In the genomic region with DNA sequence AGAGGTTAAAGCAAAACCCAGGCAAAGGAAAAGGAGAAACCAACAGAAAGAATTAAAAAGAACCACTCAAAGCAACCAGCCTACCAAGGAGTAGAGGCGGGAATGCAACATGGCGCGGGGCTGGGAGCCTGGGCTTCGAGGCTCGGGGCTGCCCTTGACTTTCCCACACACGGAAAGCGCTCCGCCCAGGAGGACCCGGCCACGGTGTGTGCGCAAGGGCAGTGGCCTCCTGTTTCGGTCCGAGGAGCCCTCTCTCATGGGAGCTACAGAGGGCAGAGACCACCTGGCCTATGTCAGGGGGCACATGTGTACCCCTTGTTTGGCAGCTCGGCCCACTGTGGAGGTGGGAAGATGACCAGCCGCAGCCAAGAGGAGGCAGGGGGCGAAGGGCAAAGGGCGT, we compare ENCODE assay signal across 22 cellular contexts. TPM values are rescaled to one million over a fixed set of nuclear protein-coding genes. Genes with fewer than 3 reads are reported as not detected.
DNase-seq lines count a peak whose midpoint lies in the region; ATAC-seq and TF ChIP-seq lines count a peak whose summit lies in the region.
"Had no signal": no experiment of that assay in that cellular context is flagged by ENCODE, and none has a peak within 500 bp of the region (broad histone marks: within the 10 kb centered on the region; RNA-seq: fewer than 3 reads in every experiment).

No MANE protein-coding gene starts in this region.

- ATAC-seq in activated naive CD8-positive, alpha-beta T cell treated with anti-CD3 and anti-CD28 coated beads, Interleukin-2, amount 10 ng/mL, durations not matched to agents 7 days and 5 days (ENCODE audit: low read depth) = no peak
- ATAC-seq in HG03175 (IDR thresholded peaks at IDR 0.05; ENCODE audit: unreplicated experiment) (no peak), GM19397 (IDR thresholded peaks at IDR 0.05; ENCODE audit: unreplicated experiment) (no peak)
- ATAC-seq: HCT116 had no signal

- peaks cover 8% of the 10 kb centered on the region for H3K36me3 Mint-ChIP-seq in activated naive CD4-positive, alpha-beta T cell treated with anti-CD3 and anti-CD28 coated beads, Interleukin-2, amount 50 U/mL, for 24 hours
- peaks cover 21% of the 10 kb centered on the region for H3K36me3 Mint-ChIP-seq in activated naive CD8-positive, alpha-beta T cell treated with anti-CD3 and anti-CD28 coated beads, Interleukin-2, amount 10 ng/mL, durations not matched to agents 7 days and 5 days

- H3K4me1 ChIP-seq in muscle layer of colon (ENCODE audit: insufficient read depth, low read length) (peaks cover 14% of the 10 kb centered on the region), transverse colon (peaks cover 0 to 15% (median 9%) of the 10 kb centered on the region in 4 donors)
- H3K4me1 ChIP-seq: colonic mucosa had no signal

- intact Hi-C loops in transverse colon (cut with DNase I; ENCODE audit: low total_unique reads) = no loop called here

- H3K27me3 ChIP-seq in muscle layer of colon (ENCODE audit: control insufficient read depth in 1 of 2, insufficient read depth in 2 of 2, low read length in 2 of 2) (no peaks in the 10 kb centered on the region), transverse colon (no peaks in the 10 kb centered on the region)
- H3K27me3 ChIP-seq: colonic mucosa, MG63, SJCRH30 had no signal

- no peak overlapping the region for H3K4me3 Mint-ChIP-seq in activated naive CD4-positive, alpha-beta T cell treated with anti-CD3 and anti-CD28 coated beads, Interleukin-2, amount 50 U/mL, for 24 hours
- no peak overlapping the region for H3K4me3 Mint-ChIP-seq in activated naive CD8-positive, alpha-beta T cell treated with anti-CD3 and anti-CD28 coated beads, Interleukin-2, amount 10 ng/mL, durations not matched to agents 7 days and 5 days
- H3K4me3 Mint-ChIP-seq: brain, nephron had no signal

- POLR2A ChIA-PET in activated naive CD8-positive, alpha-beta T cell treated with anti-CD3 and anti-CD28 coated beads, Interleukin-2, amount 10 ng/mL, durations not matched to agents 7 days and 5 days (lab: Charles Lee) = no interaction called here

- TF ChIP-seq EP300 in transverse colon (IDR thresholded peaks at IDR 0.05; ENCODE audit: low read depth) = no peak

- H3K36me3 ChIP-seq in muscle layer of colon (ENCODE audit: insufficient read depth, low read length) (peaks cover 98% of the 10 kb centered on the region), transverse colon (peaks cover 0 to 96% (median 45%) of the 10 kb centered on the region in 4 donors)

- peak overlapping the region; percentile 88 for H3K27ac Mint-ChIP-seq in activated naive CD4-positive, alpha-beta T cell treated with anti-CD3 and anti-CD28 coated beads, Interleukin-2, amount 50 U/mL, for 24 hours
- peak overlapping the region; percentile 6 for H3K27ac Mint-ChIP-seq in activated naive CD8-positive, alpha-beta T cell treated with anti-CD3 and anti-CD28 coated beads, Interleukin-2, amount 10 ng/mL, durations not matched to agents 7 days and 5 days
- H3K27ac Mint-ChIP-seq: brain, nephron had no signal

- in situ Hi-C loops in transverse colon (cut with MboI; ENCODE audit: low pct_ligation_motif_present in 1 of 4, low pct_unique_long_range_greater_than_20kb in 1 of 4, low sequenced_read_pairs in 3 of 4) = loop anchor here (5.0 to 10.0 kb wide), 3 partner anchors 156 to 168 kb away; no protein-coding TSS in a partner anchor

- no peaks in the 10 kb centered on the region for H3K27me3 Mint-ChIP-seq in activated naive CD4-positive, alpha-beta T cell treated with anti-CD3 and anti-CD28 coated beads, Interleukin-2, amount 50 U/mL, for 24 hours
- no peaks in the 10 kb centered on the region for H3K27me3 Mint-ChIP-seq in activated naive CD8-positive, alpha-beta T cell treated with anti-CD3 and anti-CD28 coated beads, Interleukin-2, amount 10 ng/mL, durations not matched to agents 7 days and 5 days
- H3K27me3 Mint-ChIP-seq: brain had no signal

- DNase-seq in activated naive CD4-positive, alpha-beta T cell treated with anti-CD3 and anti-CD28 coated beads, Interleukin-2, amount 50 U/mL, for 16 hours = no peak
- no peak for DNase-seq in activated naive CD8-positive, alpha-beta T cell treated with anti-CD3 and anti-CD28 coated beads, Interleukin-2, amount 10 ng/mL, durations not matched to agents 7 days and 5 days
- DNase-seq in transverse colon (no peak), NCI-H2081 (lab: John Stamatoyannopoulos, UW) (no peak)
- DNase-seq: activated CD4-positive, CD25-positive, alpha-beta regulatory T cell; colonic mucosa; DMS53; MG63; NCI-H1694 treated with DMSO at 0.1 percent for 48 hours; NCI-H2227 treated with DMSO at 0.1 percent for 48 hours; PC-9; SJCRH30; stimulated activated CD4-positive, alpha-beta T cell treated with anti-CD3 and anti-CD28 coated beads, Interleukin-4, amount 100 ng/mL, for 24 hours had no signal

- H3K9ac ChIP-seq in muscle layer of colon (ENCODE audit: low read length) = no peak overlapping the region

- H3K9me3 ChIP-seq in muscle layer of colon (ENCODE audit: low read length) = no peaks in the 10 kb centered on the region
- H3K9me3 ChIP-seq in transverse colon = no peaks in the 10 kb centered on the region
- H3K9me3 ChIP-seq: colonic mucosa, MG63, SJCRH30 had no signal

- 90% methylated on average over 17 of the region's 17 CpGs; no CpG with 5 or more reads in 1 of the 2 donors for WGBS in transverse colon (ENCODE audit: low coverage in 1 of 2), 2 donors

- no peaks in the 10 kb centered on the region for H3K4me1 Mint-ChIP-seq in activated naive CD4-positive, alpha-beta T cell treated with anti-CD3 and anti-CD28 coated beads, Interleukin-2, amount 50 U/mL, for 24 hours
- H3K4me1 Mint-ChIP-seq in activated naive CD8-positive, alpha-beta T cell treated with anti-CD3 and anti-CD28 coated beads, Interleukin-2, amount 10 ng/mL, durations not matched to agents 7 days and 5 days = peaks cover 3% of the 10 kb centered on the region
- H3K4me1 Mint-ChIP-seq: brain, nephron had no signal

- no peak for TF ChIP-seq POLR2A in transverse colon (IDR thresholded peaks at IDR 0.05)

- H3K27ac ChIP-seq in muscle layer of colon (ENCODE audit: low read depth, low read length) (peak overlapping the region; percentile 31), transverse colon (peak overlapping the region in 3 of 4 donors; percentile 5 to 76 (median 70))
- H3K27ac ChIP-seq: colonic mucosa, PC-9, SJCRH30, skin epidermis had no signal

- H3K4me3 ChIP-seq in muscle layer of colon (ENCODE audit: low read depth in 1 of 2, low read length in 2 of 2) (no peak overlapping the region), transverse colon (no peak overlapping the region)
- H3K4me3 ChIP-seq: colonic mucosa, lung, MG63, PC-9, SJCRH30, skin epidermis had no signal

- no peaks in the 10 kb centered on the region for H3K9me3 Mint-ChIP-seq in activated naive CD4-positive, alpha-beta T cell treated with anti-CD3 and anti-CD28 coated beads, Interleukin-2, amount 50 U/mL, for 24 hours
- H3K9me3 Mint-ChIP-seq in activated naive CD8-positive, alpha-beta T cell treated with anti-CD3 and anti-CD28 coated beads, Interleukin-2, amount 10 ng/mL, durations not matched to agents 7 days and 5 days = no peaks in the 10 kb centered on the region
- H3K9me3 Mint-ChIP-seq: brain, nephron had no signal

- no peak for TF ChIP-seq CTCF in transverse colon (IDR thresholded peaks at IDR 0.05)

RNA-seq across cellular contexts. Expression of a gene that starts 55.9 kb away (rescaled TPM):
- 10 to 100 TPM; 38.4 to 40.9 TPM for total RNA-seq in activated naive CD8-positive, alpha-beta T cell treated with anti-CD3 and anti-CD28 coated beads, Interleukin-2, amount 10 ng/mL, durations not matched to agents 7 days and 5 days
- total RNA-seq in transverse colon = 10 to 100 TPM in 3 of 4 donors, 1 to 10 TPM in 1; 2.2 to 19.5 (median 14.7) TPM
